Comparison of ENCODE assay signal across 11 cellular contexts in genomic region chr2:207239754-207240494, GRCh38.
DNase-seq lines count a peak whose midpoint lies in the region; TF ChIP-seq lines count a peak whose summit lies in the region.
"Had no signal": no experiment of that assay in that cellular context is flagged by ENCODE, and none has a peak within 500 bp of the region (broad histone marks: within the 10 kb centered on the region; RNA-seq: fewer than 3 reads in every experiment).

No MANE protein-coding gene starts in this region.

- no peaks in the 10 kb centered on the region for H3K36me3 Mint-ChIP-seq in activated CD4-positive, alpha-beta T cell treated with anti-CD3 and anti-CD28 coated beads, Interleukin-2, amount 10 ng/mL, durations not matched to agents 24 days and 14 days (ENCODE audit: low read depth)
- H3K36me3 Mint-ChIP-seq: brain, naive B cell had no signal

- peak overlapping the region; percentile 58 to 73 (median 66) for H3K27ac ChIP-seq in esophagus muscularis mucosa (replicated peaks in 1 of 4)
- peak overlapping the region; percentile 92 for H3K27ac ChIP-seq in suprapubic skin
- H3K27ac ChIP-seq: C4-2B had no signal

- peak; percentile 61 for DNase-seq in activated CD4-positive, alpha-beta T cell treated with anti-CD3 and anti-CD28 coated beads, Interleukin-2, amount 10 ng/mL, durations not matched to agents 24 days and 14 days
- DNase-seq in activated CD4-positive, alpha-beta T cell treated with anti-CD3 and anti-CD28 coated beads, Interleukin-2, amount 50 U/mL, for 48 hours: no peak
- DNase-seq in NCI-H526 (lab: John Stamatoyannopoulos, UW) (peak; percentile 72 to 73), esophagus muscularis mucosa (ENCODE audit: extremely low spot score) (no peak), suprapubic skin (ENCODE audit: low spot score in 2 of 2) (no peak), CD1c-positive myeloid dendritic cell (ENCODE audit: extremely low spot score) (no peak), hypothalamus (lab: John Stamatoyannopoulos, UW) (no peak)
- DNase-seq in NK-92 treated with Interleukin-12 subunit alpha and Interleukin-12 subunit beta, amount 100 ng/mL, for 24 hours (lab: John Stamatoyannopoulos, UW): no peak
- DNase-seq: naive B cell had no signal

- H3K4me3 ChIP-seq in esophagus muscularis mucosa: no peak overlapping the region
- peak overlapping the region; percentile 15 for H3K4me3 ChIP-seq in suprapubic skin

- H3K27ac Mint-ChIP-seq in activated CD4-positive, alpha-beta T cell treated with anti-CD3 and anti-CD28 coated beads, Interleukin-2, amount 10 ng/mL, durations not matched to agents 24 days and 14 days: peak overlapping the region; percentile 76

- no peaks in the 10 kb centered on the region for H3K36me3 ChIP-seq in esophagus muscularis mucosa
- no peaks in the 10 kb centered on the region for H3K36me3 ChIP-seq in suprapubic skin

- H3K4me1 ChIP-seq in esophagus muscularis mucosa (peaks cover 19 to 26% (median 23%) of the 10 kb centered on the region in 4 donors), suprapubic skin (peaks cover 27% of the 10 kb centered on the region)

- H3K9me3 Mint-ChIP-seq in activated CD4-positive, alpha-beta T cell treated with anti-CD3 and anti-CD28 coated beads, Interleukin-2, amount 10 ng/mL, durations not matched to agents 24 days and 14 days: peaks cover 7% of the 10 kb centered on the region
- H3K9me3 Mint-ChIP-seq: brain had no signal

- H3K27me3 Mint-ChIP-seq in activated CD4-positive, alpha-beta T cell treated with anti-CD3 and anti-CD28 coated beads, Interleukin-2, amount 10 ng/mL, durations not matched to agents 24 days and 14 days: no peaks in the 10 kb centered on the region
- H3K27me3 Mint-ChIP-seq: naive B cell had no signal

- TF ChIP-seq CTCF in esophagus muscularis mucosa (IDR thresholded peaks at IDR 0.05) (no peak), suprapubic skin (IDR thresholded peaks at IDR 0.05) (no peak)

- intact Hi-C loops in activated CD4-positive, alpha-beta T cell treated with anti-CD3 and anti-CD28 coated beads, Interleukin-2, amount 10 ng/mL, durations not matched to agents 24 days and 14 days (cut with micrococcal nuclease): loop anchor here (1.0 to 5.0 kb wide), 6 partner anchors 10 to 232 kb away; no protein-coding TSS in a partner anchor
- intact Hi-C loops in esophagus muscularis mucosa (cut with DNase I): no loop called here

- peak overlapping the region; percentile 49 for H3K4me3 Mint-ChIP-seq in activated CD4-positive, alpha-beta T cell treated with anti-CD3 and anti-CD28 coated beads, Interleukin-2, amount 10 ng/mL, durations not matched to agents 24 days and 14 days
- H3K4me3 Mint-ChIP-seq: brain, naive B cell had no signal

- no peaks in the 10 kb centered on the region for H3K9me3 ChIP-seq in esophagus muscularis mucosa
- H3K9me3 ChIP-seq in suprapubic skin: no peaks in the 10 kb centered on the region

- 56% methylated on average over 9 of the region's 9 CpGs for WGBS in esophagus muscularis mucosa
- WGBS in suprapubic skin: 38% methylated on average over 9 of the region's 9 CpGs

- H3K4me1 Mint-ChIP-seq in activated CD4-positive, alpha-beta T cell treated with anti-CD3 and anti-CD28 coated beads, Interleukin-2, amount 10 ng/mL, durations not matched to agents 24 days and 14 days: peaks cover 47% of the 10 kb centered on the region
- H3K4me1 Mint-ChIP-seq: brain had no signal

- H3K27me3 ChIP-seq in esophagus muscularis mucosa: no peaks in the 10 kb centered on the region
- no peaks in the 10 kb centered on the region for H3K27me3 ChIP-seq in suprapubic skin

- no peak for TF ChIP-seq EP300 in esophagus muscularis mucosa (IDR thresholded peaks at IDR 0.05)
- no peak for TF ChIP-seq EP300 in suprapubic skin (IDR thresholded peaks at IDR 0.05)

- no peak for TF ChIP-seq POLR2A in esophagus muscularis mucosa (IDR thresholded peaks at IDR 0.05; ENCODE audit: low read depth)
- no peak for TF ChIP-seq POLR2A in suprapubic skin (IDR thresholded peaks at IDR 0.05)

Comparison
In these comparisons a context has a peak if more than half of its experiments do, and no peak if none do; other contexts are left out.
1. DNase-seq: peak in activated CD4-positive, alpha-beta T cell treated with anti-CD3 and anti-CD28 coated beads, Interleukin-2, amount 10 ng/mL, durations not matched to agents 24 days and 14 days (single experiment) and NCI-H526 (2 of 2); none in activated CD4-positive, alpha-beta T cell treated with anti-CD3 and anti-CD28 coated beads, Interleukin-2, amount 50 U/mL, for 48 hours (0 of 2), esophagus muscularis mucosa (single experiment), suprapubic skin (0 of 2), NK-92 treated with Interleukin-12 subunit alpha and Interleukin-12 subunit beta, amount 100 ng/mL, for 24 hours (single experiment), CD1c-positive myeloid dendritic cell (single experiment) and hypothalamus (0 of 51).